Comparison of ENCODE assay signal across 1 cellular context in the genomic region with DNA sequence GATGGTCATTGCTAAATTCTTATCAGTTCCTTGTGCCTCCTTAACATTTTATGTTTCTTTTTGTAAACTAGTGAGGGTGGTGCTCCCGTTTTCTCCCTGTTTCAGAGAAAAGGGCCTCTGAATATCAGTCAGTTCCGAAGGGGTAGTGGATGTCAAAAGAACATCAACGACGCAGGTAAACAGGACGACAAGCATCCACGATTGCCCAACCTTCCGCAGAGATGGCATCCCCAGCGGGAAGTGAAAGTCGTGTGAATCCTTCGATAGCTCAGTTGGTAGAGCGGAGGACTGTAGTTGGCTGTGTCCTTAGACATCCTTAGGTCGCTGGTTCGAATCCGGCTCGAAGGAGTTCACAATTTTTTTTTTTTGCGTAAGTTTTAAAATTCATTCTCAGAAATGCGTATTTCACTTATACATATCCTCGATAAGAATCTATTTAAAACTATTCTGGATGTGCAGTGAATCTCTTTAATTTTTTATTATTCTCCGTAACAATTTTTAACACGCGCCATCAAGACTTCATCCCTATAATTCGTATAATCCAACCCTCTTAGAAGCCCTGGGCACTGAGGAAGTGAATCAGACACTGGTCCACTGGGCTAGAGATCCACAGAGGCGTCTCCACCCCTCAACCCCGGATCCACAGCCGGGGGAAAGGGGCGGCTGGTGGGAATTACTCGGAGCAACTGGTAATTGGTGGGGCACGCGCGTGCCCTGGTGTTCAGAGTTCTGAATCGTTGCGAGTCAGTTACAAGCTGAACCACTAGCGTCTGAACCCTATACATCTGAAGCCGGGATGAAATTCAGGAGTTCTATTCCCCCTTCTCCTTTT.
TF ChIP-seq lines count a peak whose summit lies in the region.

No MANE protein-coding gene starts in this region.

TF ChIP-seq in GM12878, 131 proteins besides CTCF, POLR2A, EP300 and RAD21 (continued from another document and continues in another):
- TF ChIP-seq, protein P1, sequence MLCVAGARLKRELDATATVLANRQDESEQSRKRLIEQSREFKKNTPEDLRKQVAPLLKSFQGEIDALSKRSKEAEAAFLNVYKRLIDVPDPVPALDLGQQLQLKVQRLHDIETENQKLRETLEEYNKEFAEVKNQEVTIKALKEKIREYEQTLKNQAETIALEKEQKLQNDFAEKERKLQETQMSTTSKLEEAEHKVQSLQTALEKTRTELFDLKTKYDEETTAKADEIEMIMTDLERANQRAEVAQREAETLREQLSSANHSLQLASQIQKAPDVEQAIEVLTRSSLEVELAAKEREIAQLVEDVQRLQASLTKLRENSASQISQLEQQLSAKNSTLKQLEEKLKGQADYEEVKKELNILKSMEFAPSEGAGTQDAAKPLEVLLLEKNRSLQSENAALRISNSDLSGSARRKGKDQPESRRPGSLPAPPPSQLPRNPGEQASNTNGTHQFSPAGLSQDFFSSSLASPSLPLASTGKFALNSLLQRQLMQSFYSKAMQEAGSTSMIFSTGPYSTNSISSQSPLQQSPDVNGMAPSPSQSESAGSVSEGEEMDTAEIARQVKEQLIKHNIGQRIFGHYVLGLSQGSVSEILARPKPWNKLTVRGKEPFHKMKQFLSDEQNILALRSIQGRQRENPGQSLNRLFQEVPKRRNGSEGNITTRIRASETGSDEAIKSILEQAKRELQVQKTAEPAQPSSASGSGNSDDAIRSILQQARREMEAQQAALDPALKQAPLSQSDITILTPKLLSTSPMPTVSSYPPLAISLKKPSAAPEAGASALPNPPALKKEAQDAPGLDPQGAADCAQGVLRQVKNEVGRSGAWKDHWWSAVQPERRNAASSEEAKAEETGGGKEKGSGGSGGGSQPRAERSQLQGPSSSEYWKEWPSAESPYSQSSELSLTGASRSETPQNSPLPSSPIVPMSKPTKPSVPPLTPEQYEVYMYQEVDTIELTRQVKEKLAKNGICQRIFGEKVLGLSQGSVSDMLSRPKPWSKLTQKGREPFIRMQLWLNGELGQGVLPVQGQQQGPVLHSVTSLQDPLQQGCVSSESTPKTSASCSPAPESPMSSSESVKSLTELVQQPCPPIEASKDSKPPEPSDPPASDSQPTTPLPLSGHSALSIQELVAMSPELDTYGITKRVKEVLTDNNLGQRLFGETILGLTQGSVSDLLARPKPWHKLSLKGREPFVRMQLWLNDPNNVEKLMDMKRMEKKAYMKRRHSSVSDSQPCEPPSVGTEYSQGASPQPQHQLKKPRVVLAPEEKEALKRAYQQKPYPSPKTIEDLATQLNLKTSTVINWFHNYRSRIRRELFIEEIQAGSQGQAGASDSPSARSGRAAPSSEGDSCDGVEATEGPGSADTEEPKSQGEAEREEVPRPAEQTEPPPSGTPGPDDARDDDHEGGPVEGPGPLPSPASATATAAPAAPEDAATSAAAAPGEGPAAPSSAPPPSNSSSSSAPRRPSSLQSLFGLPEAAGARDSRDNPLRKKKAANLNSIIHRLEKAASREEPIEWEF (IDR thresholded peaks at IDR 0.05; ENCODE audit: insufficient replicate concordance, low read depth, low read length) = no peak
- TF ChIP-seq ZBED1 (IDR thresholded peaks at IDR 0.05; ENCODE audit: borderline replicate concordance) (peak; percentile 59; the same call in 1 of the 2 replicates), MTA3 (IDR thresholded peaks at IDR 0.05; ENCODE audit: borderline replicate concordance, low read length) (no peak; the same call in 1 of the 2 replicates), SMAD5 (IDR thresholded peaks at IDR 0.05; ENCODE audit: low read depth) (no peak), RCOR1 (conservative IDR thresholded peaks at IDR 0.05; ENCODE audit: low read depth, low read length) (no peak), CEBPB (IDR thresholded peaks at IDR 0.05; ENCODE audit: borderline replicate concordance in 1 of 2, low read depth in 2 of 2, low read length in 2 of 2) (peak in 1 of 2 experiments; percentile 98; a peak in 3 of 4 replicates), TARDBP (IDR thresholded peaks at IDR 0.05; ENCODE audit: borderline replicate concordance) (peak; percentile 99), HDGF (IDR thresholded peaks at IDR 0.05) (no peak), STAT1 (conservative IDR thresholded peaks at IDR 0.05) (no peak; the same call in 1 of the 2 replicates), ZNF622 (IDR thresholded peaks at IDR 0.05) (no peak), BMI1 (IDR thresholded peaks at IDR 0.05; ENCODE audit: borderline replicate concordance) (no peak), ETV6 (conservative IDR thresholded peaks at IDR 0.05 in 1 of 2, IDR thresholded peaks at IDR 0.05 in 1 of 2; ENCODE audit: borderline replicate concordance in 1 of 2, low read depth in 1 of 2) (no peak), CBFB (IDR thresholded peaks at IDR 0.05; ENCODE audit: low read depth) (no peak), RELA (IDR thresholded peaks at IDR 0.05; ENCODE audit: borderline replicate concordance, partially characterized antibody) (peak; percentile 79), EED (IDR thresholded peaks at IDR 0.05; ENCODE audit: low read depth) (no peak), JUNB (IDR thresholded peaks at IDR 0.05) (no peak), CREB1 (IDR thresholded peaks at IDR 0.05; ENCODE audit: low read depth) (peak; percentile 61), SMARCA5 (IDR thresholded peaks at IDR 0.05) (peak; percentile 95), MYB (IDR thresholded peaks at IDR 0.05; ENCODE audit: borderline replicate concordance, low read depth, low read length) (no peak), RFX5 (IDR thresholded peaks at IDR 0.05; ENCODE audit: low read depth, low read length) (no peak), NFXL1 (IDR thresholded peaks at IDR 0.05; ENCODE audit: borderline replicate concordance) (no peak), NR2C2 (IDR thresholded peaks at IDR 0.05; ENCODE audit: borderline replicate concordance, control insufficient read depth, insufficient read length, low read depth) (no peak), LARP7 (IDR thresholded peaks at IDR 0.05) (no peak), ZNF207 (IDR thresholded peaks at IDR 0.05; ENCODE audit: borderline replicate concordance) (0 out of 2 replicates have a peak, but pooled peaks have one; percentile 74), NFYA (IDR thresholded peaks at IDR 0.05; ENCODE audit: borderline replicate concordance, low read depth, low read length) (no peak), IKZF2 (IDR thresholded peaks at IDR 0.05) (peak; percentile 59 to 75), ZNF274 (IDR thresholded peaks at IDR 0.05; ENCODE audit: insufficient read depth, insufficient read length) (no peak), SIN3A (IDR thresholded peaks at IDR 0.05; ENCODE audit: low read depth, low read length) (0 out of 2 replicates have a peak, but pooled peaks have one; percentile 27)
- TF ChIP-seq, protein P2, sequence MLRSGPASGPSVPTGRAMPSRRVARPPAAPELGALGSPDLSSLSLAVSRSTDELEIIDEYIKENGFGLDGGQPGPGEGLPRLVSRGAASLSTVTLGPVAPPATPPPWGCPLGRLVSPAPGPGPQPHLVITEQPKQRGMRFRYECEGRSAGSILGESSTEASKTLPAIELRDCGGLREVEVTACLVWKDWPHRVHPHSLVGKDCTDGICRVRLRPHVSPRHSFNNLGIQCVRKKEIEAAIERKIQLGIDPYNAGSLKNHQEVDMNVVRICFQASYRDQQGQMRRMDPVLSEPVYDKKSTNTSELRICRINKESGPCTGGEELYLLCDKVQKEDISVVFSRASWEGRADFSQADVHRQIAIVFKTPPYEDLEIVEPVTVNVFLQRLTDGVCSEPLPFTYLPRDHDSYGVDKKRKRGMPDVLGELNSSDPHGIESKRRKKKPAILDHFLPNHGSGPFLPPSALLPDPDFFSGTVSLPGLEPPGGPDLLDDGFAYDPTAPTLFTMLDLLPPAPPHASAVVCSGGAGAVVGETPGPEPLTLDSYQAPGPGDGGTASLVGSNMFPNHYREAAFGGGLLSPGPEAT (IDR thresholded peaks at IDR 0.05; ENCODE audit: low read depth) = peak; percentile 53; the same call in 1 of the 2 replicates
- TF ChIP-seq, protein P3, sequence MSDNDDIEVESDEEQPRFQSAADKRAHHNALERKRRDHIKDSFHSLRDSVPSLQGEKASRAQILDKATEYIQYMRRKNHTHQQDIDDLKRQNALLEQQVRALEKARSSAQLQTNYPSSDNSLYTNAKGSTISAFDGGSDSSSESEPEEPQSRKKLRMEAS (IDR thresholded peaks at IDR 0.05; ENCODE audit: low read depth, low read length) = 0 out of 2 replicates have a peak, but pooled peaks have one; percentile 33
- TF ChIP-seq, protein P4, sequence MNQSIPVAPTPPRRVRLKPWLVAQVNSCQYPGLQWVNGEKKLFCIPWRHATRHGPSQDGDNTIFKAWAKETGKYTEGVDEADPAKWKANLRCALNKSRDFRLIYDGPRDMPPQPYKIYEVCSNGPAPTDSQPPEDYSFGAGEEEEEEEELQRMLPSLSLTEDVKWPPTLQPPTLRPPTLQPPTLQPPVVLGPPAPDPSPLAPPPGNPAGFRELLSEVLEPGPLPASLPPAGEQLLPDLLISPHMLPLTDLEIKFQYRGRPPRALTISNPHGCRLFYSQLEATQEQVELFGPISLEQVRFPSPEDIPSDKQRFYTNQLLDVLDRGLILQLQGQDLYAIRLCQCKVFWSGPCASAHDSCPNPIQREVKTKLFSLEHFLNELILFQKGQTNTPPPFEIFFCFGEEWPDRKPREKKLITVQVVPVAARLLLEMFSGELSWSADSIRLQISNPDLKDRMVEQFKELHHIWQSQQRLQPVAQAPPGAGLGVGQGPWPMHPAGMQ (IDR thresholded peaks at IDR 0.05; ENCODE audit: borderline replicate concordance) = no peak
- TF ChIP-seq, protein P5, sequence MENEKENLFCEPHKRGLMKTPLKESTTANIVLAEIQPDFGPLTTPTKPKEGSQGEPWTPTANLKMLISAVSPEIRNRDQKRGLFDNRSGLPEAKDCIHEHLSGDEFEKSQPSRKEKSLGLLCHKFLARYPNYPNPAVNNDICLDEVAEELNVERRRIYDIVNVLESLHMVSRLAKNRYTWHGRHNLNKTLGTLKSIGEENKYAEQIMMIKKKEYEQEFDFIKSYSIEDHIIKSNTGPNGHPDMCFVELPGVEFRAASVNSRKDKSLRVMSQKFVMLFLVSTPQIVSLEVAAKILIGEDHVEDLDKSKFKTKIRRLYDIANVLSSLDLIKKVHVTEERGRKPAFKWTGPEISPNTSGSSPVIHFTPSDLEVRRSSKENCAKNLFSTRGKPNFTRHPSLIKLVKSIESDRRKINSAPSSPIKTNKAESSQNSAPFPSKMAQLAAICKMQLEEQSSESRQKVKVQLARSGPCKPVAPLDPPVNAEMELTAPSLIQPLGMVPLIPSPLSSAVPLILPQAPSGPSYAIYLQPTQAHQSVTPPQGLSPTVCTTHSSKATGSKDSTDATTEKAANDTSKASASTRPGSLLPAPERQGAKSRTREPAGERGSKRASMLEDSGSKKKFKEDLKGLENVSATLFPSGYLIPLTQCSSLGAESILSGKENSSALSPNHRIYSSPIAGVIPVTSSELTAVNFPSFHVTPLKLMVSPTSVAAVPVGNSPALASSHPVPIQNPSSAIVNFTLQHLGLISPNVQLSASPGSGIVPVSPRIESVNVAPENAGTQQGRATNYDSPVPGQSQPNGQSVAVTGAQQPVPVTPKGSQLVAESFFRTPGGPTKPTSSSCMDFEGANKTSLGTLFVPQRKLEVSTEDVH (IDR thresholded peaks at IDR 0.05; ENCODE audit: low read depth, partially characterized antibody) = no peak
- TF ChIP-seq, protein P6, sequence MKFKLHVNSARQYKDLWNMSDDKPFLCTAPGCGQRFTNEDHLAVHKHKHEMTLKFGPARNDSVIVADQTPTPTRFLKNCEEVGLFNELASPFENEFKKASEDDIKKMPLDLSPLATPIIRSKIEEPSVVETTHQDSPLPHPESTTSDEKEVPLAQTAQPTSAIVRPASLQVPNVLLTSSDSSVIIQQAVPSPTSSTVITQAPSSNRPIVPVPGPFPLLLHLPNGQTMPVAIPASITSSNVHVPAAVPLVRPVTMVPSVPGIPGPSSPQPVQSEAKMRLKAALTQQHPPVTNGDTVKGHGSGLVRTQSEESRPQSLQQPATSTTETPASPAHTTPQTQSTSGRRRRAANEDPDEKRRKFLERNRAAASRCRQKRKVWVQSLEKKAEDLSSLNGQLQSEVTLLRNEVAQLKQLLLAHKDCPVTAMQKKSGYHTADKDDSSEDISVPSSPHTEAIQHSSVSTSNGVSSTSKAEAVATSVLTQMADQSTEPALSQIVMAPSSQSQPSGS (IDR thresholded peaks at IDR 0.05; ENCODE audit: low read length) = peak; percentile 60; the same call in 1 of the 2 replicates
- TF ChIP-seq, protein P7, sequence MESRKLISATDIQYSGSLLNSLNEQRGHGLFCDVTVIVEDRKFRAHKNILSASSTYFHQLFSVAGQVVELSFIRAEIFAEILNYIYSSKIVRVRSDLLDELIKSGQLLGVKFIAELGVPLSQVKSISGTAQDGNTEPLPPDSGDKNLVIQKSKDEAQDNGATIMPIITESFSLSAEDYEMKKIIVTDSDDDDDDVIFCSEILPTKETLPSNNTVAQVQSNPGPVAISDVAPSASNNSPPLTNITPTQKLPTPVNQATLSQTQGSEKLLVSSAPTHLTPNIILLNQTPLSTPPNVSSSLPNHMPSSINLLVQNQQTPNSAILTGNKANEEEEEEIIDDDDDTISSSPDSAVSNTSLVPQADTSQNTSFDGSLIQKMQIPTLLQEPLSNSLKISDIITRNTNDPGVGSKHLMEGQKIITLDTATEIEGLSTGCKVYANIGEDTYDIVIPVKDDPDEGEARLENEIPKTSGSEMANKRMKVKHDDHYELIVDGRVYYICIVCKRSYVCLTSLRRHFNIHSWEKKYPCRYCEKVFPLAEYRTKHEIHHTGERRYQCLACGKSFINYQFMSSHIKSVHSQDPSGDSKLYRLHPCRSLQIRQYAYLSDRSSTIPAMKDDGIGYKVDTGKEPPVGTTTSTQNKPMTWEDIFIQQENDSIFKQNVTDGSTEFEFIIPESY (IDR thresholded peaks at IDR 0.05) = no peak
- TF ChIP-seq, protein P8, sequence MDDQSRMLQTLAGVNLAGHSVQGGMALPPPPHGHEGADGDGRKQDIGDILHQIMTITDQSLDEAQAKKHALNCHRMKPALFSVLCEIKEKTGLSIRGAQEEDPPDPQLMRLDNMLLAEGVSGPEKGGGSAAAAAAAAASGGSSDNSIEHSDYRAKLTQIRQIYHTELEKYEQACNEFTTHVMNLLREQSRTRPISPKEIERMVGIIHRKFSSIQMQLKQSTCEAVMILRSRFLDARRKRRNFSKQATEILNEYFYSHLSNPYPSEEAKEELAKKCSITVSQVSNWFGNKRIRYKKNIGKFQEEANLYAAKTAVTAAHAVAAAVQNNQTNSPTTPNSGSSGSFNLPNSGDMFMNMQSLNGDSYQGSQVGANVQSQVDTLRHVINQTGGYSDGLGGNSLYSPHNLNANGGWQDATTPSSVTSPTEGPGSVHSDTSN (IDR thresholded peaks at IDR 0.05; ENCODE audit: insufficient replicate concordance, low read depth, low read length) = peak; percentile 44
- TF ChIP-seq, protein P9, sequence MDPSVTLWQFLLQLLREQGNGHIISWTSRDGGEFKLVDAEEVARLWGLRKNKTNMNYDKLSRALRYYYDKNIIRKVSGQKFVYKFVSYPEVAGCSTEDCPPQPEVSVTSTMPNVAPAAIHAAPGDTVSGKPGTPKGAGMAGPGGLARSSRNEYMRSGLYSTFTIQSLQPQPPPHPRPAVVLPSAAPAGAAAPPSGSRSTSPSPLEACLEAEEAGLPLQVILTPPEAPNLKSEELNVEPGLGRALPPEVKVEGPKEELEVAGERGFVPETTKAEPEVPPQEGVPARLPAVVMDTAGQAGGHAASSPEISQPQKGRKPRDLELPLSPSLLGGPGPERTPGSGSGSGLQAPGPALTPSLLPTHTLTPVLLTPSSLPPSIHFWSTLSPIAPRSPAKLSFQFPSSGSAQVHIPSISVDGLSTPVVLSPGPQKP (IDR thresholded peaks at IDR 0.05; ENCODE audit: low read depth, low read length) = no peak
